26 cellular contexts compared by ENCODE assay signal in the genomic region with DNA sequence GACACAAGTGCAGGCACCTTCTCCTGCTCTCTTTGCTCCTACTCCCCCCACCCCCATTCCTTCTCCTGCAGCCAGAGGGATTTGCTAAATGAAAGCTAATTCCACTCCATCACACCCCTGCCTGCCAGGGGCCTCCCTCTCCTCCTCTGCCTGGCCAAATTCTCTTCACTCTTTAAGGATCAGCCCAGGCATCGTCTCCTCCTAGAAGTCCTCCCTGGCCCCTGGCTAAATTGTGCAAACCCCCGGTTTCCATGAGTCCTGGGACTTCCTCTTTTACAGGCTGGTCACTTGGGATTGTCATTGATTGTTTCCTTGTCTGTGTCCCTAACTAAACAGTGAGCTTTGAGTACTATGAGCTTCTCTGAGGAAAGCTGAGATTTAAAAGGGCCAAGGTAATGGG. TPM values are rescaled to one million over a fixed set of nuclear protein-coding genes. Genes with fewer than 3 reads are reported as not detected.
A peak's percentile ranks its signal among the peaks of the same experiment; 100 is the strongest.
DNase-seq lines count a peak whose midpoint lies in the region; ATAC-seq, FAIRE-seq and TF ChIP-seq lines count a peak whose summit lies in the region.
"Had no signal": no experiment of that assay in that cellular context is flagged by ENCODE, and none has a peak within 500 bp of the region (broad histone marks: within the 10 kb centered on the region; RNA-seq: fewer than 3 reads in every experiment).

No MANE protein-coding gene starts in this region.

- no peaks in the 10 kb centered on the region for H3K79me2 ChIP-seq in astrocyte (ENCODE audit: insufficient read depth, low read length)
- H3K79me2 ChIP-seq in trophoblast cell (ENCODE audit: control insufficient read depth, insufficient read depth, low read length, poor library complexity), result no peaks in the 10 kb centered on the region

- H3K79me1 ChIP-seq in trophoblast cell (ENCODE audit: low read length), result peaks cover 5% of the 10 kb centered on the region

- peaks cover 13% of the 10 kb centered on the region for H3K9me3 Mint-ChIP-seq in astrocyte (ENCODE audit: unreplicated experiment)
- H3K9me3 Mint-ChIP-seq: neural crest cell had no signal

- H3K27ac ChIP-seq in right atrium auricular region (no peak overlapping the region), astrocyte (ENCODE audit: low read depth, low read length) (no peak overlapping the region), trophoblast cell (ENCODE audit: low read depth, low read length) (no peak overlapping the region)
- H3K27ac ChIP-seq: prostate gland, thyroid gland had no signal

- H3K18ac ChIP-seq in trophoblast cell (ENCODE audit: low read length), result peak overlapping the region; percentile 26

- H2BK5ac ChIP-seq in trophoblast cell (ENCODE audit: low read depth, low read length, poor library complexity), result no peak overlapping the region

- peaks cover 5% of the 10 kb centered on the region for H3K4me1 Mint-ChIP-seq in astrocyte (ENCODE audit: low read depth, unreplicated experiment)

- H3K4me3 Mint-ChIP-seq in astrocyte (ENCODE audit: unreplicated experiment), result no peak overlapping the region
- H3K4me3 Mint-ChIP-seq: activated naive CD4-positive, alpha-beta T cell treated with anti-CD3 and anti-CD28 coated beads for 36 hours; neural crest cell; T-helper 17 cell had no signal

- H3K14ac ChIP-seq in trophoblast cell (ENCODE audit: low read length), result no peak overlapping the region

- H4K20me1 ChIP-seq in astrocyte (ENCODE audit: insufficient read depth, low read length), result no peaks in the 10 kb centered on the region

- H4K8ac ChIP-seq in trophoblast cell (ENCODE audit: low read depth, low read length), result no peak overlapping the region

- H3K36me3 ChIP-seq in right atrium auricular region (no peaks in the 10 kb centered on the region), astrocyte (ENCODE audit: insufficient read depth, low read length) (no peaks in the 10 kb centered on the region), trophoblast cell (ENCODE audit: control insufficient read depth in 1 of 2, insufficient read depth in 2 of 2, low read length in 2 of 2) (no peaks in the 10 kb centered on the region)
- H3K36me3 ChIP-seq: prostate gland, thyroid gland had no signal

- no peak overlapping the region for H3K4me2 ChIP-seq in astrocyte (ENCODE audit: low read length)
- no peak overlapping the region for H3K4me2 ChIP-seq in trophoblast cell (ENCODE audit: low read length)
- H3K4me2 ChIP-seq: smooth muscle cell had no signal

- H3K9ac ChIP-seq in astrocyte (ENCODE audit: low read length) (no peak overlapping the region), trophoblast cell (ENCODE audit: low read length) (no peak overlapping the region)

- no peak overlapping the region for H4K12ac ChIP-seq in trophoblast cell (ENCODE audit: low read depth, low read length)

- H3K4me1 ChIP-seq in right atrium auricular region (no peaks in the 10 kb centered on the region), astrocyte (ENCODE audit: insufficient read depth, low read length) (no peaks in the 10 kb centered on the region), trophoblast cell (ENCODE audit: control insufficient read depth in 1 of 2, insufficient read depth in 2 of 2, low read length in 2 of 2) (peaks cover 4 to 5% of the 10 kb centered on the region in 2 experiments)
- H3K4me1 ChIP-seq: prostate gland had no signal

- H3K27me3 Mint-ChIP-seq in astrocyte (ENCODE audit: low read depth, unreplicated experiment), result peaks cover 62% of the 10 kb centered on the region

- no peak overlapping the region for H2BK120ac ChIP-seq in trophoblast cell (ENCODE audit: insufficient read depth, low read length, poor library complexity)

- no CpG with 5 or more reads among the region's 2 CpGs for WGBS in trophoblast cell (ENCODE audit: extremely low coverage, insufficient coverage, insufficient read length)

- peaks cover 2% of the 10 kb centered on the region for H3K36me3 Mint-ChIP-seq in astrocyte (ENCODE audit: low read depth, unreplicated experiment)

- no peak for FAIRE-seq in astrocyte (lab: Jason Lieb, UNC)
- FAIRE-seq: endothelial cell of umbilical vein, H1 had no signal

- H2AFZ ChIP-seq in astrocyte (ENCODE audit: low read depth, low read length), result no peak overlapping the region
- no peak overlapping the region for H2AFZ ChIP-seq in trophoblast cell (ENCODE audit: insufficient read depth, low read length, poor library complexity)

- ATAC-seq in left ventricle myocardium superior (peak; percentile 20), GM21786 (IDR thresholded peaks at IDR 0.05; ENCODE audit: unreplicated experiment) (no peak), HG03571 (IDR thresholded peaks at IDR 0.05; ENCODE audit: unreplicated experiment) (no peak), GM18858 (IDR thresholded peaks at IDR 0.05; ENCODE audit: unreplicated experiment) (no peak)
- ATAC-seq: left colon, T-helper 17 cell had no signal

- H3K9me3 ChIP-seq in right atrium auricular region (peaks cover 4 to 14% of the 10 kb centered on the region in 2 donors), astrocyte (ENCODE audit: insufficient read depth, low read depth, low read length) (peaks cover 10% of the 10 kb centered on the region), trophoblast cell (ENCODE audit: insufficient read depth, low read depth, low read length) (peaks cover 4% of the 10 kb centered on the region)
- H3K9me3 ChIP-seq: prostate gland, thyroid gland had no signal

- intact Hi-C loops in left ventricle myocardium superior (cut with micrococcal nuclease), result no loop called here

- H3K27me3 ChIP-seq in right atrium auricular region (no peaks in the 10 kb centered on the region), astrocyte (ENCODE audit: insufficient read depth, low read length) (peaks cover 14% of the 10 kb centered on the region), trophoblast cell (ENCODE audit: insufficient read depth, low read length) (no peaks in the 10 kb centered on the region)
- H3K27me3 ChIP-seq: dorsolateral prefrontal cortex, thyroid gland had no signal

- DNase-seq in left ventricle myocardium superior (no peak), right atrium auricular region (ENCODE audit: low spot score) (no peak), astrocyte (ENCODE audit: low read depth) (no peak), trophoblast cell (no peak), NCI-H1092 treated with DMSO at 0.1 percent for 48 hours (lab: John Stamatoyannopoulos, UW) (no peak)
- DNase-seq: activated CD4-positive, alpha-beta T cell treated with anti-CD3 and anti-CD28 coated beads for 48 hours; activated naive CD4-positive, alpha-beta T cell treated with anti-CD3 and anti-CD28 coated beads for 36 hours; activated T-cell treated with anti-CD3 and anti-CD28 coated beads, Interleukin-2, amount 50 U/mL, for 48 hours; central memory CD4-positive, alpha-beta T cell; dorsolateral prefrontal cortex; Kasumi-1; left colon; NCI-H1105 treated with DMSO at 0.1 percent for 48 hours; NCI-H2081 treated with DMSO at 0.1 percent for 48 hours; stimulated activated CD4-positive, alpha-beta T cell treated with anti-CD3 and anti-CD28 coated beads, Interleukin-2, amount 100 ng/mL, for 48 hours; stimulated activated naive CD4-positive, alpha-beta T cell treated with Interleukin-2 at 50 U/mL for 16 hours; T-helper 17 cell; thyroid gland had no signal

- no peak overlapping the region for H4K91ac ChIP-seq in trophoblast cell (ENCODE audit: low read depth, low read length)

- no peak overlapping the region for H3K4ac ChIP-seq in trophoblast cell (ENCODE audit: low read depth, low read length)

- H3K27ac Mint-ChIP-seq in astrocyte (ENCODE audit: unreplicated experiment), result peak overlapping the region; percentile 58
- H3K27ac Mint-ChIP-seq: activated naive CD4-positive, alpha-beta T cell treated with anti-CD3 and anti-CD28 coated beads for 36 hours; T-helper 17 cell had no signal

- TF ChIP-seq CTCF in right atrium auricular region (IDR thresholded peaks at IDR 0.05) (no peak), astrocyte (IDR thresholded peaks at IDR 0.05; ENCODE audit: insufficient read depth, low read depth, low read length) (no peak)

- H3K23ac ChIP-seq in trophoblast cell (ENCODE audit: low read length), result no peak overlapping the region

- no peak overlapping the region for H3K4me3 ChIP-seq in right atrium auricular region
- no peak overlapping the region for H3K4me3 ChIP-seq in astrocyte (ENCODE audit: insufficient read depth, low read depth, low read length)
- H3K4me3 ChIP-seq in trophoblast cell (ENCODE audit: low read depth, low read length), result no peak overlapping the region
- H3K4me3 ChIP-seq: dorsolateral prefrontal cortex, prostate gland, smooth muscle cell, thyroid gland had no signal

- no peak overlapping the region for H2BK12ac ChIP-seq in trophoblast cell (ENCODE audit: low read length)

- no peak overlapping the region for H2AK5ac ChIP-seq in trophoblast cell (ENCODE audit: low read length)

RNA-seq across cellular contexts. Expression of a gene that starts 8.7 kb away (rescaled TPM):
- total RNA-seq in left ventricle myocardium superior, result 28.3 TPM
- total RNA-seq in right atrium auricular region, result 10 to 100 TPM in 1 of 2 donors, 1 to 10 TPM in 1; 5.7 to 11.2 TPM
- 0.36 and 0.50 TPM in 2 replicates for total RNA-seq in astrocyte
- polyA plus RNA-seq in trophoblast cell (2013), result 3.0 and 3.2 TPM in 2 replicates
- total RNA-seq: smooth muscle cell had no signal

RNA-seq across cellular contexts. Expression of a gene that starts 31.8 kb away (rescaled TPM):
- total RNA-seq in left ventricle myocardium superior (8.7 TPM), right atrium auricular region (10 to 100 TPM in 1 of 2 donors, 1 to 10 TPM in 1; 8.9 to 13.9 TPM), astrocyte (1.2 and 1.8 TPM in 2 replicates)
- 12.8 and 13.1 TPM in 2 replicates for polyA plus RNA-seq in trophoblast cell (2013)
- total RNA-seq: H1 had no signal
